Comparison of ENCODE assay signal across 1 cellular context in genomic region chr19:38263696-38264485, GRCh38.
TF ChIP-seq lines count a peak whose summit lies in the region.

No MANE protein-coding gene starts in this region.

TF ChIP-seq in HEK293, 187 proteins besides CTCF, POLR2A, EP300 and RAD21 (continued from another document and continues in another):
- no peak for TF ChIP-seq ZSCAN16 (tag by site-specific recombination; IDR thresholded peaks at IDR 0.05)
- TF ChIP-seq RBAK (tag by site-specific recombination; IDR thresholded peaks at IDR 0.05), result no peak
- TF ChIP-seq ZNF335 (tag by site-specific recombination; conservative IDR thresholded peaks at IDR 0.05), result no peak
- no peak for TF ChIP-seq ZNF654 (tag by site-specific recombination; IDR thresholded peaks at IDR 0.05; ENCODE audit: low read depth)
- TF ChIP-seq ZNF280C (tag by site-specific recombination; IDR thresholded peaks at IDR 0.05), result no peak
- TF ChIP-seq, protein P1, sequence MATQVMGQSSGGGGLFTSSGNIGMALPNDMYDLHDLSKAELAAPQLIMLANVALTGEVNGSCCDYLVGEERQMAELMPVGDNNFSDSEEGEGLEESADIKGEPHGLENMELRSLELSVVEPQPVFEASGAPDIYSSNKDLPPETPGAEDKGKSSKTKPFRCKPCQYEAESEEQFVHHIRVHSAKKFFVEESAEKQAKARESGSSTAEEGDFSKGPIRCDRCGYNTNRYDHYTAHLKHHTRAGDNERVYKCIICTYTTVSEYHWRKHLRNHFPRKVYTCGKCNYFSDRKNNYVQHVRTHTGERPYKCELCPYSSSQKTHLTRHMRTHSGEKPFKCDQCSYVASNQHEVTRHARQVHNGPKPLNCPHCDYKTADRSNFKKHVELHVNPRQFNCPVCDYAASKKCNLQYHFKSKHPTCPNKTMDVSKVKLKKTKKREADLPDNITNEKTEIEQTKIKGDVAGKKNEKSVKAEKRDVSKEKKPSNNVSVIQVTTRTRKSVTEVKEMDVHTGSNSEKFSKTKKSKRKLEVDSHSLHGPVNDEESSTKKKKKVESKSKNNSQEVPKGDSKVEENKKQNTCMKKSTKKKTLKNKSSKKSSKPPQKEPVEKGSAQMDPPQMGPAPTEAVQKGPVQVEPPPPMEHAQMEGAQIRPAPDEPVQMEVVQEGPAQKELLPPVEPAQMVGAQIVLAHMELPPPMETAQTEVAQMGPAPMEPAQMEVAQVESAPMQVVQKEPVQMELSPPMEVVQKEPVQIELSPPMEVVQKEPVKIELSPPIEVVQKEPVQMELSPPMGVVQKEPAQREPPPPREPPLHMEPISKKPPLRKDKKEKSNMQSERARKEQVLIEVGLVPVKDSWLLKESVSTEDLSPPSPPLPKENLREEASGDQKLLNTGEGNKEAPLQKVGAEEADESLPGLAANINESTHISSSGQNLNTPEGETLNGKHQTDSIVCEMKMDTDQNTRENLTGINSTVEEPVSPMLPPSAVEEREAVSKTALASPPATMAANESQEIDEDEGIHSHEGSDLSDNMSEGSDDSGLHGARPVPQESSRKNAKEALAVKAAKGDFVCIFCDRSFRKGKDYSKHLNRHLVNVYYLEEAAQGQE (tag by site-specific recombination; IDR thresholded peaks at IDR 0.05), result no peak
- peak; percentile 99 for TF ChIP-seq ZBTB48 (tag by site-specific recombination; IDR thresholded peaks at IDR 0.05)
- TF ChIP-seq ZNF221 (tag by site-specific recombination; IDR thresholded peaks at IDR 0.05; ENCODE audit: borderline replicate concordance), result no peak
- TF ChIP-seq ZNF624 (tag by site-specific recombination; IDR thresholded peaks at IDR 0.05), result no peak
- TF ChIP-seq ZNF747 (tag by site-specific recombination; IDR thresholded peaks at IDR 0.05), result no peak
- no peak for TF ChIP-seq ZFP3 (tag by site-specific recombination; IDR thresholded peaks at IDR 0.05; ENCODE audit: low read depth)
- peak; percentile 58; the same call in 1 of the 2 replicates for TF ChIP-seq PRDM1 (tag by site-specific recombination; IDR thresholded peaks at IDR 0.05)
- TF ChIP-seq ZNF561 (tag by site-specific recombination; IDR thresholded peaks at IDR 0.05; ENCODE audit: borderline replicate concordance), result peak; percentile 92; the same call in 1 of the 2 replicates
- 0 out of 2 replicates have a peak, but pooled peaks have one; percentile 41 for TF ChIP-seq KLF7 (tag by site-specific recombination; IDR thresholded peaks at IDR 0.05; ENCODE audit: borderline replicate concordance)
- TF ChIP-seq ZNF501 (tag by site-specific recombination; IDR thresholded peaks at IDR 0.05), result peak; percentile 36; the same call in 1 of the 2 replicates
- peak; percentile 72; the same call in 1 of the 2 replicates for TF ChIP-seq ZNF121 (tag by site-specific recombination; IDR thresholded peaks at IDR 0.05)
- no peak for TF ChIP-seq ZNF174 (tag by site-specific recombination; IDR thresholded peaks at IDR 0.05)
- TF ChIP-seq SETDB1 (IDR thresholded peaks at IDR 0.05; ENCODE audit: insufficient read length, low read length), result no peak
- TF ChIP-seq FEZF1 (tag by site-specific recombination; IDR thresholded peaks at IDR 0.05), result no peak
- no peak for TF ChIP-seq ZNF16 (tag by site-specific recombination; IDR thresholded peaks at IDR 0.05; ENCODE audit: low read depth)
- TF ChIP-seq ZNF426 (tag by site-specific recombination; IDR thresholded peaks at IDR 0.05), result no peak
- TF ChIP-seq, protein P2, sequence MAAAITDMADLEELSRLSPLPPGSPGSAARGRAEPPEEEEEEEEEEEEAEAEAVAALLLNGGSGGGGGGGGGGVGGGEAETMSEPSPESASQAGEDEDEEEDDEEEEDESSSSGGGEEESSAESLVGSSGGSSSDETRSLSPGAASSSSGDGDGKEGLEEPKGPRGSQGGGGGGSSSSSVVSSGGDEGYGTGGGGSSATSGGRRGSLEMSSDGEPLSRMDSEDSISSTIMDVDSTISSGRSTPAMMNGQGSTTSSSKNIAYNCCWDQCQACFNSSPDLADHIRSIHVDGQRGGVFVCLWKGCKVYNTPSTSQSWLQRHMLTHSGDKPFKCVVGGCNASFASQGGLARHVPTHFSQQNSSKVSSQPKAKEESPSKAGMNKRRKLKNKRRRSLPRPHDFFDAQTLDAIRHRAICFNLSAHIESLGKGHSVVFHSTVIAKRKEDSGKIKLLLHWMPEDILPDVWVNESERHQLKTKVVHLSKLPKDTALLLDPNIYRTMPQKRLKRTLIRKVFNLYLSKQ (tag by site-specific recombination; IDR thresholded peaks at IDR 0.05; ENCODE audit: borderline replicate concordance), result no peak
- TF ChIP-seq ZNF140 (tag by site-specific recombination; IDR thresholded peaks at IDR 0.05), result no peak
- no peak for TF ChIP-seq ZNF311 (tag by site-specific recombination; IDR thresholded peaks at IDR 0.05; ENCODE audit: borderline replicate concordance)
- TF ChIP-seq, protein P3, sequence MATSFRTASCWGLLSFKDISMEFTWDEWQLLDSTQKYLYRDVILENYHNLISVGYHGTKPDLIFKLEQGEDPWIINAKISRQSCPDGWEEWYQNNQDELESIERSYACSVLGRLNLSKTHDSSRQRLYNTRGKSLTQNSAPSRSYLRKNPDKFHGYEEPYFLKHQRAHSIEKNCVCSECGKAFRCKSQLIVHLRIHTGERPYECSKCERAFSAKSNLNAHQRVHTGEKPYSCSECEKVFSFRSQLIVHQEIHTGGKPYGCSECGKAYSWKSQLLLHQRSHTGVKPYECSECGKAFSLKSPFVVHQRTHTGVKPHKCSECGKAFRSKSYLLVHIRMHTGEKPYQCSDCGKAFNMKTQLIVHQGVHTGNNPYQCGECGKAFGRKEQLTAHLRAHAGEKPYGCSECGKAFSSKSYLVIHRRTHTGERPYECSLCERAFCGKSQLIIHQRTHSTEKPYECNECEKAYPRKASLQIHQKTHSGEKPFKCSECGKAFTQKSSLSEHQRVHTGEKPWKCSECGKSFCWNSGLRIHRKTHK (tag by site-specific recombination; IDR thresholded peaks at IDR 0.05), result no peak
- no peak for TF ChIP-seq ZFP41 (tag by site-specific recombination; IDR thresholded peaks at IDR 0.05; ENCODE audit: borderline replicate concordance)
- no peak for TF ChIP-seq ZNF558 (tag by site-specific recombination; IDR thresholded peaks at IDR 0.05)
- no peak for TF ChIP-seq ZNF791 (tag by site-specific recombination; IDR thresholded peaks at IDR 0.05)
- TF ChIP-seq ZNF776 (tag by site-specific recombination; IDR thresholded peaks at IDR 0.05; ENCODE audit: borderline replicate concordance), result no peak
- TF ChIP-seq ZNF785 (tag by site-specific recombination; IDR thresholded peaks at IDR 0.05), result no peak
- TF ChIP-seq ZNF202 (tag by site-specific recombination; IDR thresholded peaks at IDR 0.05; ENCODE audit: borderline replicate concordance), result no peak
- TF ChIP-seq HOXC10 (CRISPR knock-in tag; IDR thresholded peaks at IDR 0.05), result no peak
- no peak for TF ChIP-seq ZBTB20 (tag by site-specific recombination; IDR thresholded peaks at IDR 0.05)
- TF ChIP-seq GLI4 (tag by site-specific recombination; IDR thresholded peaks at IDR 0.05), result no peak
- peak; percentile 51; the same call in 1 of the 2 replicates for TF ChIP-seq ZNF660 (tag by site-specific recombination; IDR thresholded peaks at IDR 0.05)
- no peak for TF ChIP-seq BCL11A (tag by site-specific recombination; IDR thresholded peaks at IDR 0.05; ENCODE audit: low read depth)
- no peak for TF ChIP-seq ZNF302 (tag by site-specific recombination; IDR thresholded peaks at IDR 0.05; ENCODE audit: low read depth)
- TF ChIP-seq EGR2 (tag by site-specific recombination; IDR thresholded peaks at IDR 0.05; ENCODE audit: low read depth), result peak; percentile 94
- TF ChIP-seq ZNF549 (tag by site-specific recombination; IDR thresholded peaks at IDR 0.05), result no peak
- 0 out of 2 replicates have a peak, but pooled peaks have one; percentile 30 for TF ChIP-seq ZNF280D (tag by site-specific recombination; IDR thresholded peaks at IDR 0.05)
- TF ChIP-seq ZNF292 (tag by site-specific recombination; IDR thresholded peaks at IDR 0.05; ENCODE audit: borderline replicate concordance, low read depth), result no peak
- TF ChIP-seq MZF1 (tag by site-specific recombination; IDR thresholded peaks at IDR 0.05; ENCODE audit: borderline replicate concordance), result peak; percentile 59; the same call in 1 of the 2 replicates
- TF ChIP-seq ZFP37 (tag by site-specific recombination; IDR thresholded peaks at IDR 0.05), result peak; percentile 69
- TF ChIP-seq GLIS2 (tag by site-specific recombination; IDR thresholded peaks at IDR 0.05), result no peak; the same call in 1 of the 2 replicates
- TF ChIP-seq ZNF518A (tag by site-specific recombination; conservative IDR thresholded peaks at IDR 0.05; ENCODE audit: low read depth), result 0 out of 2 replicates have a peak, but pooled peaks have one; percentile 37
- TF ChIP-seq SP7 (tag by site-specific recombination; IDR thresholded peaks at IDR 0.05), result peak; percentile 70
- peak; percentile 57 for TF ChIP-seq KLF1 (tag by site-specific recombination; IDR thresholded peaks at IDR 0.05)
- TF ChIP-seq ZNF366 (tag by site-specific recombination; conservative IDR thresholded peaks at IDR 0.05), result peak; percentile 56
- TF ChIP-seq YY2 (tag by site-specific recombination; IDR thresholded peaks at IDR 0.05), result no peak
- peak; percentile 65 for TF ChIP-seq ZIC2 (tag by site-specific recombination; IDR thresholded peaks at IDR 0.05)
- TF ChIP-seq, protein P4, sequence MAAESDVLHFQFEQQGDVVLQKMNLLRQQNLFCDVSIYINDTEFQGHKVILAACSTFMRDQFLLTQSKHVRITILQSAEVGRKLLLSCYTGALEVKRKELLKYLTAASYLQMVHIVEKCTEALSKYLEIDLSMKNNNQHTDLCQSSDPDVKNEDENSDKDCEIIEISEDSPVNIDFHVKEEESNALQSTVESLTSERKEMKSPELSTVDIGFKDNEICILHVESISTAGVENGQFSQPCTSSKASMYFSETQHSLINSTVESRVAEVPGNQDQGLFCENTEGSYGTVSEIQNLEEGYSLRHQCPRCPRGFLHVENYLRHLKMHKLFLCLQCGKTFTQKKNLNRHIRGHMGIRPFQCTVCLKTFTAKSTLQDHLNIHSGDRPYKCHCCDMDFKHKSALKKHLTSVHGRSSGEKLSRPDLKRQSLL (tag by site-specific recombination; IDR thresholded peaks at IDR 0.05), result no peak
